ENCODE assay signal across 8 cellular contexts in genomic region chr16:67884684-67885083, GRCh38. TPM values are rescaled to one million over a fixed set of nuclear protein-coding genes. Genes with fewer than 3 reads are reported as not detected.
A peak's percentile ranks its signal among the peaks of the same experiment; 100 is the strongest.
DNase-seq lines count a peak whose midpoint lies in the region; ATAC-seq lines count a peak whose summit lies in the region.

NRN1L (plus strand) TSS chr16:67884885; CDS start chr16:67884904, 19 bp downstream.

- no peak within 1 kb of the TSS for H3K27ac Mint-ChIP-seq in stimulated activated naive B cell treated with anti-CD40 and anti-IgM and Interleukin-4, amounts not matched to agents 10 μg/mL and 1 μg/mL and 100 μg/mL, for 72 hours

- no peak within 1 kb of the TSS for H3K23ac ChIP-seq in mesenchymal stem cell (ENCODE audit: low read length in 2 of 2)

- H3K4me3 ChIP-seq in mesenchymal stem cell (ENCODE audit: insufficient read depth in 1 of 2, low read depth in 1 of 2, low read length in 2 of 2) = peak within 1 kb of the TSS in 1 of 2 experiments; percentile 20

- no peaks in the 10 kb centered on the region for H3K9me3 Mint-ChIP-seq in stimulated activated naive B cell treated with anti-CD40 and anti-IgM and Interleukin-4, amounts not matched to agents 10 μg/mL and 1 μg/mL and 100 μg/mL, for 72 hours

- H3K36me3 Mint-ChIP-seq in stimulated activated naive B cell treated with anti-CD40 and anti-IgM and Interleukin-4, amounts not matched to agents 10 μg/mL and 1 μg/mL and 100 μg/mL, for 72 hours = peaks cover 45 to 46% of the 10 kb centered on the region in 2 donors

- H3K36me3 ChIP-seq in mesenchymal stem cell (ENCODE audit: control insufficient read depth in 1 of 2, insufficient read depth in 2 of 2, low read depth in 1 of 2, low read length in 2 of 2) = peaks cover 48 to 80% of the 10 kb centered on the region in 2 experiments

- no peak within 1 kb of the TSS for H3K18ac ChIP-seq in mesenchymal stem cell (ENCODE audit: low read depth in 1 of 2, low read length in 2 of 2)

- no peak within 1 kb of the TSS for H3K4me2 ChIP-seq in mesenchymal stem cell (ENCODE audit: low read length, poor library complexity, severe bottlenecking)

- H3K14ac ChIP-seq in mesenchymal stem cell (ENCODE audit: low read length in 2 of 2) = no peak within 1 kb of the TSS

- ATAC-seq in stimulated activated naive B cell treated with anti-CD40 and anti-IgM and Interleukin-4, amounts not matched to agents 10 μg/mL and 1 μg/mL and 100 μg/mL, for 72 hours (replicated peaks) = no peak
- no peak for ATAC-seq in HG02571 (IDR thresholded peaks at IDR 0.05; ENCODE audit: unreplicated experiment)

- H3K27ac ChIP-seq in epithelial cell of prostate (no peak within 1 kb of the TSS), mesenchymal stem cell (ENCODE audit: low read length, poor library complexity, severe bottlenecking) (no peak within 1 kb of the TSS)

- no peaks in the 10 kb centered on the region for H3K27me3 ChIP-seq in mesenchymal stem cell (ENCODE audit: control insufficient read depth in 1 of 2, insufficient read depth in 1 of 2, low read length in 2 of 2)

- peak; percentile 94 for DNase-seq in EH (ENCODE audit: low read depth)
- peak; percentile 93 for DNase-seq in NCI-H82 (lab: John Stamatoyannopoulos, UW)
- peak; percentile 44 for DNase-seq in epithelial cell of prostate (ENCODE audit: low read depth, low spot score)
- DNase-seq in mesenchymal stem cell = peak; percentile 86
- no peak for DNase-seq in stimulated activated naive B cell treated with anti-CD40 and anti-IgM and Interleukin-4, amounts not matched to agents 10 μg/mL and 1 μg/mL and 100 μg/mL, for 72 hours
- no peak for DNase-seq in stimulated activated CD4-positive, alpha-beta T cell treated with anti-CD3 and anti-CD28 coated beads, Interleukin-2, amount 100 ng/mL, for 24 hours
- DNase-seq in LoVo (ENCODE audit: low spot score) = no peak

- no peaks in the 10 kb centered on the region for H3K9me3 ChIP-seq in mesenchymal stem cell (ENCODE audit: control insufficient read depth, low read length)

- WGBS in mesenchymal stem cell = 32% methylated on average over 22 of the region's 22 CpGs

- H4K8ac ChIP-seq in mesenchymal stem cell (ENCODE audit: low read length) = no peak within 1 kb of the TSS

- H2AK5ac ChIP-seq in mesenchymal stem cell (ENCODE audit: low read length, severe bottlenecking) = no peak within 1 kb of the TSS

- H3K4me1 ChIP-seq in mesenchymal stem cell (ENCODE audit: control insufficient read depth, insufficient read depth, low read depth, low read length) = peaks cover 9% of the 10 kb centered on the region

- no peaks in the 10 kb centered on the region for H3K27me3 Mint-ChIP-seq in stimulated activated naive B cell treated with anti-CD40 and anti-IgM and Interleukin-4, amounts not matched to agents 10 μg/mL and 1 μg/mL and 100 μg/mL, for 72 hours

- H3K4me1 Mint-ChIP-seq in stimulated activated naive B cell treated with anti-CD40 and anti-IgM and Interleukin-4, amounts not matched to agents 10 μg/mL and 1 μg/mL and 100 μg/mL, for 72 hours = peaks cover 4 to 14% of the 10 kb centered on the region in 2 donors

- H3K4me3 Mint-ChIP-seq in stimulated activated naive B cell treated with anti-CD40 and anti-IgM and Interleukin-4, amounts not matched to agents 10 μg/mL and 1 μg/mL and 100 μg/mL, for 72 hours = no peak within 1 kb of the TSS

- H2BK12ac ChIP-seq in mesenchymal stem cell (ENCODE audit: low read length in 2 of 2) = no peak within 1 kb of the TSS

- H2BK120ac ChIP-seq in mesenchymal stem cell (ENCODE audit: low read depth, low read length) = no peak within 1 kb of the TSS

- H2BK5ac ChIP-seq in mesenchymal stem cell (ENCODE audit: low read depth, low read length, poor library complexity, severe bottlenecking) = no peak within 1 kb of the TSS

- no peak within 1 kb of the TSS for H4K91ac ChIP-seq in mesenchymal stem cell (ENCODE audit: low read length)

- H3K79me1 ChIP-seq in mesenchymal stem cell (replicated peaks; ENCODE audit: low read length, poor library complexity, severe bottlenecking) = peaks cover 16% of the 10 kb centered on the region

- H2BK15ac ChIP-seq in mesenchymal stem cell (ENCODE audit: low read depth, poor library complexity, severe bottlenecking) = no peak within 1 kb of the TSS

- H3K4ac ChIP-seq in mesenchymal stem cell (ENCODE audit: low read depth in 1 of 2, low read length in 2 of 2) = no peak within 1 kb of the TSS

- no peak within 1 kb of the TSS for H2AFZ ChIP-seq in mesenchymal stem cell (ENCODE audit: low read depth, low read length)

- peak within 1 kb of the TSS; percentile 56 for H3K9ac ChIP-seq in mesenchymal stem cell (ENCODE audit: low read length)

RNA-seq across cellular contexts. Expression of gene NRN1L, which starts in this region (rescaled TPM):
- polyA plus RNA-seq in mesenchymal stem cell (2013, experiment 1 of 2) = 0.30 TPM
- polyA plus RNA-seq in mesenchymal stem cell (2013, experiment 2 of 2) = 0.37 TPM

Comparison
In these comparisons a context has a peak if more than half of its experiments do, and no peak if none do; other contexts are left out.
1. DNase-seq: peak in EH (single experiment), NCI-H82 (single experiment), epithelial cell of prostate (single experiment) and mesenchymal stem cell (single experiment); none in stimulated activated naive B cell treated with anti-CD40 and anti-IgM and Interleukin-4, amounts not matched to agents 10 μg/mL and 1 μg/mL and 100 μg/mL, for 72 hours (single experiment), stimulated activated CD4-positive, alpha-beta T cell treated with anti-CD3 and anti-CD28 coated beads, Interleukin-2, amount 100 ng/mL, for 24 hours (0 of 2) and LoVo (single experiment).